In the genomic region with DNA sequence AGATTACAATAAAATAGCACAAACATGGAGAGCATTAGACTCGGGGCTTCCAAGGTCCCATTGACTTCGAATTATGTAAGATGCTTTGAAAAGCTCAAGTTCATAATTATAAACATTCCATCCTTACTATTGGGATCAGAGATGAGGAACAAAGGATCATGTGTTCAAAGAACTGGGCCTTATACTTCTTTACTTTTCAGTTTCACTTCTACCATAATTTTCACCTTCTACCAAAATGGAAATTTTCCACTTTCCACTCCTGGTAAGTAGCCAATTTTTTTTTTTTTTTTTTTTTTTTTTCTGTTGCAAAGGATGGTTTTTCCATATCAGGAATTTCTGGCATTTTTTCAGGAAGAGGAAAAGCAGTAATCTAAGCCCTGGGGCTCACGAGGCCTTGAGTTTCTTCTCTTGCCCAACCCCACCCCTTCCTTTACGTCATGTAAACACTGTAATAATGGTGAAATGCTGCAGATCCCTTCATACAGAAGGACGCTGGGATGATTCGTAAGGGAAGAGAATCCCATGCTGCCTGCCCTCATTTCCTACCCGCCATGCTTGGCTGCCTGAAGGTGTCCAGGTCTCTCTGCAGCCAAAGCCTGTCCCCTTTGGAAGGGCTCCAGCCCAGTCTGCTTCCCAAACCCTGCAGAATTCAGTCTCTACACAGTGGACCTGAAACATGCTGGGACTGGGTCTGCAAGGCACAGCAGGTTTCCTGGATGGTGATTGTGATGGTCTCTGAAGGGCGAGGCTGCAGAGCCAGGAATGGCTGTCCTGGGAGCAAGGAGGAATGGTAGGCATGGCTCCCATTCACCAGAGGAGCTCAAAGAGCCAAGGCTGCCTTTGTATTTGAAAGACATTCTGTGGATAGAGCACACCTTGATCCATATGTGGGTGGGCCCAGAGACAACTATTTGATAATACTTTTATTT, we compare ENCODE assay signal across 13 cellular contexts. TPM values are rescaled to one million over a fixed set of nuclear protein-coding genes. Genes with fewer than 3 reads are reported as not detected.
A peak's percentile ranks its signal among the peaks of the same experiment; 100 is the strongest.
DNase-seq lines count a peak whose midpoint lies in the region; FAIRE-seq and TF ChIP-seq lines count a peak whose summit lies in the region.
"Had no signal": no experiment of that assay in that cellular context is flagged by ENCODE, and none has a peak within 500 bp of the region (broad histone marks: within the 10 kb centered on the region; RNA-seq: fewer than 3 reads in every experiment).

No MANE protein-coding gene starts in this region.

- peaks cover 8% of the 10 kb centered on the region for H3F3A ChIP-seq in GM23248 (ENCODE audit: insufficient read depth)

- in situ Hi-C loops in GM23248 (cut with MboI), result no loop called here
- in situ Hi-C loops in ACHN (cut with HindIII; ENCODE audit: low pct_ligation_motif_present, low pct_unique_long_range_greater_than_20kb, low sequenced_read_pairs), result no loop called here

- H3K27ac ChIP-seq in spleen, result peak overlapping the region; percentile 60 to 91 (median 83)
- H3K27ac ChIP-seq in GM23248, result no peak overlapping the region

- intact Hi-C loops in spleen (cut with DNase I; ENCODE audit: low total_unique reads), result no loop called here

- H3K4me1 ChIP-seq in spleen (peaks cover 0 to 19% (median 6%) of the 10 kb centered on the region in 6 donors), GM23248 (ENCODE audit: insufficient read depth) (peaks cover 10% of the 10 kb centered on the region)

- no peak overlapping the region for H3K9ac ChIP-seq in GM23248

- H3K79me2 ChIP-seq in GM23248 (ENCODE audit: insufficient read depth), result no peaks in the 10 kb centered on the region

- no peak overlapping the region for H3K4me2 ChIP-seq in GM23248 (ENCODE audit: unreplicated experiment)

- H3K27me3 ChIP-seq in spleen (replicated peaks in 1 of 7) (no peaks in the 10 kb centered on the region), GM23248 (replicated peaks; ENCODE audit: insufficient read depth) (no peaks in the 10 kb centered on the region)

- no peaks in the 10 kb centered on the region for H4K20me1 ChIP-seq in GM23248 (ENCODE audit: insufficient read depth)

- WGBS in spleen, 5 donors, result 45 to 67% (median 56%) methylated on average over 8 of the region's 8 CpGs
- WGBS in GM23248 (ENCODE audit: low coverage in 1 of 2, low lambda C conversion rate in 2 of 2, missing lambda C conversion rate in 2 of 2), 2 experiments, result 64 to 67% methylated on average over 8 of the region's 8 CpGs

- H2AFZ ChIP-seq in GM23248, result no peak overlapping the region

- FAIRE-seq in urothelium cell line (lab: Jason Lieb, UNC), result no peak

- no peaks in the 10 kb centered on the region for H3K36me3 ChIP-seq in spleen
- no peaks in the 10 kb centered on the region for H3K36me3 ChIP-seq in GM23248 (ENCODE audit: low read depth)

- H3K9me2 ChIP-seq in GM23248 (ENCODE audit: insufficient read depth), result no peaks in the 10 kb centered on the region

- no peak for TF ChIP-seq CTCF in spleen (IDR thresholded peaks at IDR 0.05 in 8 of 11, conservative IDR thresholded peaks at IDR 0.05 in 3 of 11)

- peak; percentile 38 for DNase-seq in HT1080 (ENCODE audit: low read depth)
- DNase-seq in dedifferentiated amniotic fluid mesenchymal stem cell (ENCODE audit: extremely low spot score), result peak; percentile 51
- peak; percentile 39 for DNase-seq in left kidney (ENCODE audit: low read depth, low spot score)
- no peak for DNase-seq in spleen
- no peak for DNase-seq in GM23248
- no peak for DNase-seq in urothelium cell line (ENCODE audit: low spot score)
- DNase-seq in inferior parietal cortex (ENCODE audit: extremely low spot score), result no peak
- DNase-seq in ACHN, result no peak
- DNase-seq: DND-41; effector CD4-positive, alpha-beta T cell; NCI-H524 treated with DMSO at 0.1 percent for 48 hours; T1000 had no signal

- H3K4me3 ChIP-seq in spleen (no peak overlapping the region), GM23248 (no peak overlapping the region)
- H3K4me3 ChIP-seq: lung had no signal

- H3K9me3 ChIP-seq in spleen (no peaks in the 10 kb centered on the region), GM23248 (ENCODE audit: low read depth) (no peaks in the 10 kb centered on the region)

- peak in 1 of 3 donors; percentile 7 for TF ChIP-seq POLR2A in spleen (IDR thresholded peaks at IDR 0.05)

RNA-seq across cellular contexts. Expression of a gene that starts 56.9 kb away (rescaled TPM):
- total RNA-seq in HT1080 (2014; rRNA removed; shearing (Covaris generic)), result 3.9 and 5.6 TPM in 2 replicates
- polyA plus RNA-seq in HT1080 (2015; cell fraction: cytosol; rRNA removed), result 0.71 and 0.88 TPM in 2 replicates
- polyA plus RNA-seq in HT1080 (2015; cell fraction: nucleus; rRNA removed), result 1.1 and 1.2 TPM in 2 replicates
- total RNA-seq in spleen, result 10 to 100 TPM in 3 of 7 donors, 1 to 10 TPM in 4; 4.4 to 13.2 (median 8.3) TPM
- polyA plus RNA-seq in spleen, result 1 to 10 TPM in 1 of 3 donors, under 1 TPM in 2; 0.22 to 2.6 (median 0.39) TPM
- total RNA-seq in GM23248 (2014; rRNA removed; shearing (Covaris generic)), result 0.76 and 0.97 TPM in 2 replicates
- 0.51 and 0.75 TPM in 2 replicates for polyA plus RNA-seq in GM23248 (2016; fragmentation: Nextera tagmentation; extraction: Ambion mirVana)

Comparison
In these comparisons a context has a peak if more than half of its experiments do, and no peak if none do; other contexts are left out.
1. DNase-seq: peak in HT1080 (single experiment), dedifferentiated amniotic fluid mesenchymal stem cell (single experiment) and left kidney (single experiment); none in spleen (single experiment), GM23248 (single experiment), urothelium cell line (single experiment), inferior parietal cortex (single experiment) and ACHN (single experiment).